ENCODE assay signal across 9 cellular contexts in genomic region chr10:62384057-62384446, GRCh38. TPM values are rescaled to one million over a fixed set of nuclear protein-coding genes. Genes with fewer than 3 reads are reported as not detected.
DNase-seq lines count a peak whose midpoint lies in the region; ATAC-seq and TF ChIP-seq lines count a peak whose summit lies in the region.
"Had no signal": no experiment of that assay in that cellular context is flagged by ENCODE, and none has a peak within 500 bp of the region (broad histone marks: within the 10 kb centered on the region; RNA-seq: fewer than 3 reads in every experiment).

No MANE protein-coding gene starts in this region.

- 30% methylated on average over 5 of the region's 5 CpGs for WGBS in prostate gland

- intact Hi-C loops in prostate gland (cut with DNase I) = no loop called here
- intact Hi-C loops in head of caudate nucleus (cut with DNase I) = no loop called here
- intact Hi-C loops in cardiac septum (cut with DNase I) = loop anchor here (10.0 kb wide), 2 partner anchors 181 to 339 kb away; no protein-coding TSS in a partner anchor

- no peaks in the 10 kb centered on the region for H3K27me3 ChIP-seq in prostate gland (replicated peaks; ENCODE audit: insufficient read depth)

- no peak for TF ChIP-seq CTCF in prostate gland (IDR thresholded peaks at IDR 0.05)

- no peaks in the 10 kb centered on the region for H3K9me3 ChIP-seq in prostate gland

- DNase-seq in HCEC 1CT = peak; percentile 62
- DNase-seq in dermis blood vessel endothelial cell = peak; percentile 36
- DNase-seq in stimulated activated CD8-positive, alpha-beta memory T cell treated with anti-CD3 and anti-CD28 coated beads, Interleukin-2, amount 100 ng/mL, for 1 hour (ENCODE audit: low read depth in 2 of 2) = peak; percentile 14 to 28
- DNase-seq in prostate gland (ENCODE audit: low spot score) = no peak
- no peak for DNase-seq in head of caudate nucleus
- DNase-seq in cardiac septum (ENCODE audit: low spot score) = no peak

- H3K4me3 ChIP-seq in prostate gland = no peak overlapping the region

- no peaks in the 10 kb centered on the region for H3K36me3 ChIP-seq in prostate gland

- TF ChIP-seq POLR2A in prostate gland (IDR thresholded peaks at IDR 0.05) = no peak

- no peaks in the 10 kb centered on the region for H3K4me1 ChIP-seq in prostate gland (replicated peaks)

- ATAC-seq in SK-N-SH treated with all-trans-retinoic acid at 6 μM for 48 hours = peak; percentile 80
- no peak for ATAC-seq in GM21423 (IDR thresholded peaks at IDR 0.05; ENCODE audit: unreplicated experiment)
- ATAC-seq: naive thymus-derived CD8-positive, alpha-beta T cell had no signal

- H3K27ac ChIP-seq in prostate gland = no peak overlapping the region

TF ChIP-seq in SK-N-SH treated with all-trans-retinoic acid at 6 μM for 48 hours, 23 proteins besides CTCF, POLR2A, EP300 and RAD21:
- TF ChIP-seq RARB (CRISPR knock-in tag; IDR thresholded peaks at IDR 0.05) (no peak), TOX (CRISPR knock-in tag; IDR thresholded peaks at IDR 0.05; ENCODE audit: borderline replicate concordance) (peak; percentile 44; the same call in 1 of the 2 replicates), ISL1 (CRISPR knock-in tag; IDR thresholded peaks at IDR 0.05) (peak; percentile 33)

RNA-seq across cellular contexts. Expression of gene ZNF365, which starts 9.9 kb away (rescaled TPM):
- total RNA-seq in dermis blood vessel endothelial cell (under 0.01 TPM in 1 of 2 replicates, not detected in the other), prostate gland (1 to 10 TPM in 1 of 2 donors, under 1 TPM in 1; 0.55 to 3.5 TPM), cardiac septum (1.2 TPM)
- total RNA-seq: naive thymus-derived CD8-positive, alpha-beta T cell had no signal

Comparison
In these comparisons a context has a peak if more than half of its experiments do, and no peak if none do; other contexts are left out.
1. DNase-seq: peak in HCEC 1CT (single experiment), dermis blood vessel endothelial cell (single experiment) and stimulated activated CD8-positive, alpha-beta memory T cell treated with anti-CD3 and anti-CD28 coated beads, Interleukin-2, amount 100 ng/mL, for 1 hour (2 of 2); none in prostate gland (single experiment), head of caudate nucleus (0 of 42) and cardiac septum (single experiment).